ENCODE assay signal across 19 cellular contexts in the genomic region with DNA sequence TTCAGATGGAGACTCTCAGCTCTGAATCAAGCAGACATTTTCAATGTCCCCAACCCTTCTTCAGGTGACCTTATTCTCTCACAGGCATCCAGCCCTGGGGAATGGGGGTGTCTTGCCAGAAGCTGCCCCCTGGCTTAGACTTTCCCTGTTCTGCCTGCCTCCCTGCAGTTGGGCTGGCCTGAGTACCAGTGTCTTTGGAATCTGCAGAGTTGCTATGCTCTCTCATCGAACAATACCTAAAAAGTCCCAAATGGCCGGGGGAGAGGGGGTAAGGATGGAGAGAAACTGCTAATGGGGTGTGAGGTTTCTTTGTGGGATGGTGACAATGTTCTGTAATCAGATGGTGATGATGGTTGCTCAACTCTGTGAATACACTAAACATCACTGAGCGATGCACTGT. TPM values are rescaled to one million over a fixed set of nuclear protein-coding genes. Genes with fewer than 3 reads are reported as not detected.
DNase-seq lines count a peak whose midpoint lies in the region; ATAC-seq and TF ChIP-seq lines count a peak whose summit lies in the region.
"Had no signal": no experiment of that assay in that cellular context is flagged by ENCODE, and none has a peak within 500 bp of the region (broad histone marks: within the 10 kb centered on the region; RNA-seq: fewer than 3 reads in every experiment).

No MANE protein-coding gene starts in this region.

- no peaks in the 10 kb centered on the region for H3K36me3 Mint-ChIP-seq in dendritic cell treated with granulocyte-macrophage colony-stimulating factor and Interleukin-4, amounts not matched to agents 40 ng/mL and 50 ng/mL, for 4 days (ENCODE audit: low read depth)
- H3K36me3 Mint-ChIP-seq in neural crest cell (ENCODE audit: low read depth), result no peaks in the 10 kb centered on the region
- H3K36me3 Mint-ChIP-seq: CD14-positive monocyte; CD8-positive, alpha-beta memory T cell had no signal

- H3K4me1 Mint-ChIP-seq in dendritic cell treated with granulocyte-macrophage colony-stimulating factor and Interleukin-4, amounts not matched to agents 40 ng/mL and 50 ng/mL, for 4 days (ENCODE audit: low read depth), result peaks cover 20% of the 10 kb centered on the region
- peaks cover 31% of the 10 kb centered on the region for H3K4me1 Mint-ChIP-seq in neural crest cell

- no peaks in the 10 kb centered on the region for H3K9me3 ChIP-seq in KOPT-K1 (ENCODE audit: insufficient read depth, low read length, poor library complexity, severe bottlenecking)
- H3K9me3 ChIP-seq: BE2C; BLaER1 treated with 17β-estradiol and CSF1 and Interleukin-3, amounts not matched to agents 10 nM and 100 nM; HAP-1 had no signal

- H3K27ac Mint-ChIP-seq in dendritic cell treated with granulocyte-macrophage colony-stimulating factor and Interleukin-4, amounts not matched to agents 40 ng/mL and 50 ng/mL, for 4 days, result peak overlapping the region; percentile 79
- peak overlapping the region; percentile 5 for H3K27ac Mint-ChIP-seq in neural crest cell (ENCODE audit: unreplicated experiment)
- H3K27ac Mint-ChIP-seq: CD14-positive monocyte; CD4-positive, alpha-beta T cell; CD8-positive, alpha-beta memory T cell; HFFc6 had no signal

- H3K36me3 ChIP-seq in KOPT-K1 (ENCODE audit: insufficient read depth, low read length), result peaks cover 7% of the 10 kb centered on the region
- H3K36me3 ChIP-seq: BE2C; BLaER1 treated with 17β-estradiol and CSF1 and Interleukin-3, amounts not matched to agents 10 nM and 100 nM; HAP-1 had no signal

- H3K27ac ChIP-seq in KOPT-K1 (ENCODE audit: low read depth, low read length, poor library complexity, severe bottlenecking), result peak overlapping the region; percentile 82
- H3K27ac ChIP-seq: BLaER1 treated with 17β-estradiol and CSF1 and Interleukin-3, amounts not matched to agents 10 nM and 100 nM had no signal

- no peak overlapping the region for H3K4me3 Mint-ChIP-seq in dendritic cell treated with granulocyte-macrophage colony-stimulating factor and Interleukin-4, amounts not matched to agents 40 ng/mL and 50 ng/mL, for 4 days
- H3K4me3 Mint-ChIP-seq in neural crest cell, result no peak overlapping the region
- H3K4me3 Mint-ChIP-seq: CD14-positive monocyte; CD4-positive, alpha-beta T cell; CD8-positive, alpha-beta memory T cell; HFFc6 had no signal

- ATAC-seq in HG02571 (IDR thresholded peaks at IDR 0.05; ENCODE audit: unreplicated experiment), result no peak
- ATAC-seq: GM12878 had no signal

- TF ChIP-seq CTCF in neural crest cell (conservative IDR thresholded peaks at IDR 0.05), result no peak

- intact Hi-C loops in dendritic cell treated with granulocyte-macrophage colony-stimulating factor and Interleukin-4, amounts not matched to agents 40 ng/mL and 50 ng/mL, for 4 days (cut with micrococcal nuclease), result no loop called here
- intact Hi-C loops in posterior vena cava (cut with DNase I), result no loop called here

- DNase-seq in neural crest cell (ENCODE audit: low read depth, low spot score) (no peak), 8988T (no peak), posterior vena cava (ENCODE audit: low spot score) (no peak)
- DNase-seq: AML-193; BE2C; CD4-positive, alpha-beta T cell; CD8-positive, alpha-beta memory T cell; DMS 273 treated with DMSO at 0.1 percent for 48 hours; DMS79; GDM1; GOT3; HFFc6 had no signal

- H3K9me3 Mint-ChIP-seq in dendritic cell treated with granulocyte-macrophage colony-stimulating factor and Interleukin-4, amounts not matched to agents 40 ng/mL and 50 ng/mL, for 4 days, result no peaks in the 10 kb centered on the region
- no peaks in the 10 kb centered on the region for H3K9me3 Mint-ChIP-seq in neural crest cell
- H3K9me3 Mint-ChIP-seq: CD14-positive monocyte; CD4-positive, alpha-beta T cell; CD8-positive, alpha-beta memory T cell; HFFc6 had no signal

- peaks cover 5% of the 10 kb centered on the region for H3K27me3 Mint-ChIP-seq in dendritic cell treated with granulocyte-macrophage colony-stimulating factor and Interleukin-4, amounts not matched to agents 40 ng/mL and 50 ng/mL, for 4 days
- H3K27me3 Mint-ChIP-seq in neural crest cell (ENCODE audit: low read depth), result peaks cover 28% of the 10 kb centered on the region

RNA-seq across cellular contexts. Expression of a gene that starts 20.6 kb away (rescaled TPM):
- total RNA-seq in neural crest cell, result 0.05 and 0.07 TPM in 2 replicates
- total RNA-seq in posterior vena cava, result 1 to 10 TPM in 1 of 2 donors, under 1 TPM in 1; 0.81 to 2.7 TPM
- total RNA-seq: HFFc6 had no signal
